In the genomic region with DNA sequence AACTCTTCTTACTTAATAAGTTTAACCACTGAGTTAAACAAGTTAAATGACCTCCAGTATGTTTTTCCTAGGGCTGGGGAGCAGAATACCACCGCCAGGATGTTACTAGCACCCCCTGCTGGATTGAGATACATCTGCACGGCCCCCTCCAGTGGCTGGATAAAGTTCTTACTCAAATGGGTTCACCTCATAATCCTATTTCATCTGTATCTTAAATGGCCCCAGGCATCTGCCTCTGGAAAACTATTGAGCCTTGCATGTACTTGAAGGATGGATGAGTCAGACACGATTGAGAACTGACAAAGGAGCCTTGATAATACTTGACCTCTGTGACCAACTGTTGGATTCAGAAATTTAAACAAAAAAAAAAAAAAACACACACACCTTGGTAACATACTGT, we compare ENCODE assay signal across 8 cellular contexts.
DNase-seq lines count a peak whose midpoint lies in the region; ATAC-seq and TF ChIP-seq lines count a peak whose summit lies in the region.

No MANE protein-coding gene starts in this region.

- peak; percentile 73 for TF ChIP-seq CTCF in RWPE2 (IDR thresholded peaks at IDR 0.05; ENCODE audit: poor library complexity, severe bottlenecking)

- no peaks in the 10 kb centered on the region for H3K27me3 ChIP-seq in RWPE2 (ENCODE audit: insufficient read depth, poor library complexity, severe bottlenecking)

- H3K9me3 ChIP-seq in RWPE2 (ENCODE audit: severe bottlenecking), result no peaks in the 10 kb centered on the region

- intact Hi-C loops in left cardiac atrium (cut with DNase I), result loop anchor here in 1 of 2 donors (1.0 to 10.0 kb wide), 3 partner anchors 75 to 403 kb away; partner anchors contain the start of gene SMAD1
- intact Hi-C loops in sciatic nerve (cut with DNase I), result no loop called here

- no peaks in the 10 kb centered on the region for H3K36me3 Mint-ChIP-seq in activated naive CD8-positive, alpha-beta T cell treated with anti-CD3 and anti-CD28 coated beads for 36 hours

- H3K27ac Mint-ChIP-seq in activated naive CD8-positive, alpha-beta T cell treated with anti-CD3 and anti-CD28 coated beads for 36 hours, result no peak overlapping the region

- no peaks in the 10 kb centered on the region for H3K9me3 Mint-ChIP-seq in activated naive CD8-positive, alpha-beta T cell treated with anti-CD3 and anti-CD28 coated beads for 36 hours

- DNase-seq in EH (ENCODE audit: low read depth) (peak; percentile 73), HT1080 (ENCODE audit: low read depth) (peak; percentile 61), RWPE2 (ENCODE audit: low spot score) (no peak), left cardiac atrium (peak; percentile 36), sciatic nerve (ENCODE audit: low spot score) (peak; percentile 66), NCI-H2081 treated with DMSO at 0.1 percent for 48 hours (lab: John Stamatoyannopoulos, UW) (no peak)
- DNase-seq in activated naive CD8-positive, alpha-beta T cell treated with anti-CD3 and anti-CD28 coated beads for 36 hours, result peak; percentile 36

- H3K4me3 ChIP-seq in RWPE2 (ENCODE audit: severe bottlenecking), result no peak overlapping the region

- H3K4me1 ChIP-seq in RWPE2 (ENCODE audit: insufficient read depth, poor library complexity, severe bottlenecking), result peaks cover 8% of the 10 kb centered on the region

- ATAC-seq in GM21515 (IDR thresholded peaks at IDR 0.05; ENCODE audit: unreplicated experiment) (peak; percentile 83), RWPE2 (ENCODE audit: low read depth) (peak; percentile 57), left cardiac atrium (peak; percentile 71 to 83), sciatic nerve (peak; percentile 79)

- H3K27me3 Mint-ChIP-seq in activated naive CD8-positive, alpha-beta T cell treated with anti-CD3 and anti-CD28 coated beads for 36 hours, result peaks cover 3% of the 10 kb centered on the region

- peaks cover 38% of the 10 kb centered on the region for H3K36me3 ChIP-seq in RWPE2 (ENCODE audit: low read depth)

- H3K27ac ChIP-seq in RWPE2 (ENCODE audit: poor library complexity, severe bottlenecking), result no peak overlapping the region

- H3K4me3 Mint-ChIP-seq in activated naive CD8-positive, alpha-beta T cell treated with anti-CD3 and anti-CD28 coated beads for 36 hours, result no peak overlapping the region

- peaks cover 2% of the 10 kb centered on the region for H3K4me1 Mint-ChIP-seq in activated naive CD8-positive, alpha-beta T cell treated with anti-CD3 and anti-CD28 coated beads for 36 hours

Comparison
In these comparisons a context has a peak if more than half of its experiments do, and no peak if none do; other contexts are left out.
1. DNase-seq: peak in EH (single experiment), HT1080 (single experiment), activated naive CD8-positive, alpha-beta T cell treated with anti-CD3 and anti-CD28 coated beads for 36 hours (single experiment), left cardiac atrium (single experiment) and sciatic nerve (single experiment); none in RWPE2 (single experiment) and NCI-H2081 treated with DMSO at 0.1 percent for 48 hours (single experiment).
2. Peak in every context shown above with its lines, with median percentiles within 50 percentile points of each other: ATAC-seq.